1 cellular context compared by ENCODE assay signal in genomic region chr4:153449338-153449737, GRCh38.
A peak's percentile ranks its signal among the peaks of the same experiment; 100 is the strongest.
TF ChIP-seq lines count a peak whose summit lies in the region.

No MANE protein-coding gene starts in this region.

TF ChIP-seq in H1, 55 proteins besides CTCF, POLR2A, EP300 and RAD21:
- TF ChIP-seq CHD1 (IDR thresholded peaks at IDR 0.05; ENCODE audit: low read depth, low read length) (no peak), MAFK (IDR thresholded peaks at IDR 0.05; ENCODE audit: low read depth, low read length) (peak; percentile 49; the same call in 1 of the 2 replicates)
